In the genomic region with DNA sequence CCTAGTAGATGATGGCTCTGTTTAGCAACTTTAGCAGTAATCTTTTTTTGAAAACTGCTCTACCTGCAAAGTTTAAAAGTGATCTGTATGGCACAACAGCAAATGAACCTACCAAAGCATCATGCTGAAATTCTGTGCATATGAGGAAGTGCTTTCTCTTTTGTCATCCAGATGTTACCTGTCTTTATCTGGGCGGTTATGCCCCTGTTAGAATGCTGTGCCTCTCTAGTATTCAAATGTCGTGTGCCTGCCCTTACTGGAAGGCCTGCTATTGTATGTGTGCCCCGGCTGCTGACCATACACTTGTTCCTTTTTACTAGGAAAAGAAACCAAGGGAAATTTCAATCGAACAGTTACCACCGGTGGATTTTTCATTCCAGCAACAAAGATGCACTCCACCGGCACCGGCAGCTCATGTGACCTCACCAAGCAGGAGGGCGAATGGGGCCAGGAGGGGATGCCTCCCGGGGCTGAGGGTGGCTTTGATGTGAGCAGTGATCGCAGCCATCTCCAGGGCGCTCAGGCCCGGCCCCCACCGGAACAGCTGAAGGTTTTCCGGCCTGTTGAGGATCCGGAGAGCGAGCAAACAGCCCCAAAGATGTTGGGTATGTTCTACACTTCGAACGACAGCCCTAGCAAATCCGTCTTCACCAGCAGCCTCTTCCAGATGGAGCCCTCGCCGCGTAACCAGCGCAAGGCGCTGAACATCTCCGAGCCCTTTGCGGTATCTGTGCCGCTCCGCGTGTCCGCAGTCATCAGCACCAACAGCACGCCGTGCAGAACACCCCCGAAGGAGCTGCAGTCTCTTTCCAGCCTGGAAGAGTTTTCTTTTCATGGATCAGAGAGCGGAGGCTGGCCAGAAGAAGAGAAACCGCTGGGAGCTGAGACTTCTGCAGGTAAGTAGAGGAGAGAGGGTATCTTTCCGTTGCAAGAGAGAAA, we compare ENCODE assay signal across 12 cellular contexts.
DNase-seq lines count a peak whose midpoint lies in the region; ATAC-seq and TF ChIP-seq lines count a peak whose summit lies in the region.
"Had no signal": no experiment of that assay in that cellular context is flagged by ENCODE, and none has a peak within 500 bp of the region (broad histone marks: within the 10 kb centered on the region; RNA-seq: fewer than 3 reads in every experiment).

No MANE protein-coding gene starts in this region.

- H3K9ac ChIP-seq in MM.1S (ENCODE audit: low read length): peak overlapping the region; percentile 9; the same call in 1 of the 2 replicates

- no peaks in the 10 kb centered on the region for H3K79me2 ChIP-seq in MM.1S (ENCODE audit: low read length)

- intact Hi-C loops in cardiac septum (cut with DNase I): no loop called here

- DNase-seq in ELF-1 (ENCODE audit: low read depth, low spot score) (peak; percentile 67), MM.1S (peak; percentile 45), DMS79 treated with DMSO at 0.1 percent for 48 hours (lab: John Stamatoyannopoulos, UW) (no peak), NCI-H1417 treated with DMSO at 0.1 percent for 48 hours (lab: John Stamatoyannopoulos, UW) (no peak), medulla oblongata (ENCODE audit: extremely low spot score) (no peak), cardiac septum (ENCODE audit: low spot score) (no peak)
- DNase-seq: kidney, NCI-H774, nucleus accumbens, T-cell had no signal

- no peak for TF ChIP-seq CTCF in MM.1S (IDR thresholded peaks at IDR 0.05; ENCODE audit: low read length)

- H3K4me3 ChIP-seq in MM.1S (ENCODE audit: low read length): no peak overlapping the region

- no peak overlapping the region for H2AFZ ChIP-seq in MM.1S (ENCODE audit: low read length)

- H3F3A ChIP-seq in MM.1S (ENCODE audit: insufficient read depth, low read length): peaks cover 6% of the 10 kb centered on the region

- no peaks in the 10 kb centered on the region for H3K27me3 ChIP-seq in MM.1S (replicated peaks; ENCODE audit: insufficient read depth, low read length)

- no peaks in the 10 kb centered on the region for H3K9me3 ChIP-seq in MM.1S (replicated peaks; ENCODE audit: insufficient read depth, low read length)

- H4K20me1 ChIP-seq in MM.1S (ENCODE audit: insufficient read depth, low read length): no peaks in the 10 kb centered on the region

- H3K4me1 ChIP-seq in MM.1S (ENCODE audit: low read length): peaks cover 24% of the 10 kb centered on the region

- peak overlapping the region; percentile 64; the same call in 1 of the 2 replicates for H3K27ac ChIP-seq in MM.1S (ENCODE audit: low read length)

- H3K4me2 ChIP-seq in MM.1S (ENCODE audit: low read depth, low read length): peak overlapping the region; percentile 50

- ATAC-seq in GM19035 (IDR thresholded peaks at IDR 0.05; ENCODE audit: unreplicated experiment): peak; percentile 59
- peak; percentile 59 for ATAC-seq in HG02610 (IDR thresholded peaks at IDR 0.05; ENCODE audit: unreplicated experiment)
- ATAC-seq: T-cell had no signal

- no peaks in the 10 kb centered on the region for H3K9me2 ChIP-seq in MM.1S (replicated peaks; ENCODE audit: insufficient read depth, low read length)

- H3K36me3 ChIP-seq in MM.1S (replicated peaks; ENCODE audit: insufficient read depth, low read length): no peaks in the 10 kb centered on the region

Comparison
In these comparisons a context has a peak if more than half of its experiments do, and no peak if none do; other contexts are left out.
1. DNase-seq: peak in ELF-1 (single experiment) and MM.1S (single experiment); none in DMS79 treated with DMSO at 0.1 percent for 48 hours (single experiment), NCI-H1417 treated with DMSO at 0.1 percent for 48 hours (single experiment), medulla oblongata (single experiment) and cardiac septum (single experiment).